31 cellular contexts compared by ENCODE assay signal in genomic region chr14:56814468-56815074, GRCh38. TPM values are rescaled to one million over a fixed set of nuclear protein-coding genes. Genes with fewer than 3 reads are reported as not detected.
DNase-seq lines count a peak whose midpoint lies in the region; FAIRE-seq and TF ChIP-seq lines count a peak whose summit lies in the region.
"Had no signal": no experiment of that assay in that cellular context is flagged by ENCODE, and none has a peak within 500 bp of the region (broad histone marks: within the 10 kb centered on the region; RNA-seq: fewer than 3 reads in every experiment).

No MANE protein-coding gene starts in this region.

- peaks cover 6% of the 10 kb centered on the region for H3K4me1 Mint-ChIP-seq in type B pancreatic cell (ENCODE audit: unreplicated experiment)
- peaks cover 16% of the 10 kb centered on the region for H3K4me1 Mint-ChIP-seq in activated T-helper 1 cell treated with anti-CD3 and anti-CD28 coated beads, Interleukin-12 subunit alpha, Interleukin-12 subunit beta, Interleukin-2, Interleukin-4 antibody, amounts not matched to agents 30 ng/mL and 10 ng/mL and 1 ng/mL, durations not matched to agents 14 hours and 24 hours and 36 hours (ENCODE audit: low read depth)

- no peaks in the 10 kb centered on the region for H3K36me3 Mint-ChIP-seq in type B pancreatic cell
- peaks cover 8% of the 10 kb centered on the region for H3K36me3 Mint-ChIP-seq in activated T-helper 1 cell treated with anti-CD3 and anti-CD28 coated beads, Interleukin-12 subunit alpha, Interleukin-12 subunit beta, Interleukin-2, Interleukin-4 antibody, amounts not matched to agents 30 ng/mL and 10 ng/mL and 1 ng/mL, durations not matched to agents 14 hours and 24 hours and 36 hours (ENCODE audit: low read depth)

- peak; percentile 96 for FAIRE-seq in HTR-8/SVneo (lab: Jason Lieb, UNC)
- FAIRE-seq: endothelial cell of umbilical vein, TTC549 had no signal

- H3K9me3 ChIP-seq in SK-N-MC (ENCODE audit: low read depth, low read length) (no peaks in the 10 kb centered on the region), iPS-15b (ENCODE audit: control insufficient read depth, insufficient read depth, low read length) (no peaks in the 10 kb centered on the region)
- H3K9me3 ChIP-seq: MG63, mucosa of descending colon, uterus had no signal

- TF ChIP-seq CTCF in type B pancreatic cell (conservative IDR thresholded peaks at IDR 0.05), result no peak

- intact Hi-C loops in activated T-helper 1 cell treated with anti-CD3 and anti-CD28 coated beads, Interleukin-12 subunit alpha, Interleukin-12 subunit beta, Interleukin-2, Interleukin-4 antibody, amounts not matched to agents 30 ng/mL and 10 ng/mL and 1 ng/mL, durations not matched to agents 14 hours and 24 hours and 36 hours (cut with micrococcal nuclease), result loop anchor here (5.0 kb wide), 1 partner anchor 253 kb away; no protein-coding TSS in a partner anchor

- H3K27ac ChIP-seq in SK-N-MC, result peak overlapping the region; percentile 99
- H3K27ac ChIP-seq: C4-2B, uterus had no signal

- H3K9ac ChIP-seq in SK-N-MC (ENCODE audit: insufficient read length) (peak overlapping the region; percentile 87), iPS-15b (ENCODE audit: low read depth, low read length) (no peak overlapping the region)

- peaks cover 97% of the 10 kb centered on the region for H3K27me3 Mint-ChIP-seq in type B pancreatic cell
- peaks cover 76% of the 10 kb centered on the region for H3K27me3 Mint-ChIP-seq in activated T-helper 1 cell treated with anti-CD3 and anti-CD28 coated beads, Interleukin-12 subunit alpha, Interleukin-12 subunit beta, Interleukin-2, Interleukin-4 antibody, amounts not matched to agents 30 ng/mL and 10 ng/mL and 1 ng/mL, durations not matched to agents 14 hours and 24 hours and 36 hours (ENCODE audit: insufficient read depth)

- H3K4me3 ChIP-seq in SK-N-MC, result peak overlapping the region; percentile 93
- peak overlapping the region; percentile 15 for H3K4me3 ChIP-seq in iPS-15b (ENCODE audit: low read depth, low read length)
- H3K4me3 ChIP-seq: lung, MG63, mucosa of descending colon, uterus had no signal

- peaks cover 33% of the 10 kb centered on the region for H3K4me1 ChIP-seq in iPS-15b (ENCODE audit: control insufficient read depth, insufficient read depth, low read length)
- H3K4me1 ChIP-seq: uterus had no signal

- H3K27me3 ChIP-seq in iPS-15b (ENCODE audit: control insufficient read depth, insufficient read depth, low read length), result peaks cover 91% of the 10 kb centered on the region

- no peak for DNase-seq in HTR-8/SVneo (ENCODE audit: insufficient read length, low spot score)
- no peak for DNase-seq in SK-N-MC (ENCODE audit: low read depth, low spot score)
- no peak for DNase-seq in type B pancreatic cell (ENCODE audit: extremely low spot score, unreplicated experiment)
- no peak for DNase-seq in activated gamma-delta T cell (lab: John Stamatoyannopoulos, UW)
- DNase-seq in SKM-1 (lab: John Stamatoyannopoulos, UW; ENCODE audit: unreplicated experiment), result no peak
- DNase-seq in activated T-helper 1 cell treated with anti-CD3 and anti-CD28 coated beads, Interleukin-12 subunit alpha, Interleukin-12 subunit beta, Interleukin-2, Interleukin-4 antibody, amounts not matched to agents 30 ng/mL and 10 ng/mL and 1 ng/mL, durations not matched to agents 14 hours and 24 hours and 36 hours (ENCODE audit: low spot score), result no peak
- DNase-seq: activated CD4-positive, CD25-positive, alpha-beta regulatory T cell treated with anti-CD3 and anti-CD28 coated beads, Interleukin-2, amount 50 U/mL, for 72 hours; activated CD8-positive, alpha-beta T cell treated with anti-CD3 and anti-CD28 coated beads, Interleukin-2, amount 10 ng/mL, durations not matched to agents 7 days and 5 days; activated effector memory CD4-positive, alpha-beta T cell treated with Interleukin-2 at 50 U/mL for 16 hours; activated naive CD8-positive, alpha-beta T cell treated with anti-CD3 and anti-CD28 coated beads for 36 hours; central memory CD4-positive, alpha-beta T cell; KG1; MG63; mucosa of descending colon; NCI-H1105 treated with DMSO at 0.1 percent for 48 hours; NCI-H2029; NCI-H774; RPMI8226; stimulated activated CD4-positive, alpha-beta T cell treated with anti-CD3 and anti-CD28 coated beads, Interleukin-15, amount 100 ng/mL, for 24 hours; stimulated activated naive CD4-positive, alpha-beta T cell treated with Interleukin-2 at 50 U/mL for 16 hours; uterus had no signal

- no peaks in the 10 kb centered on the region for H3K9me3 Mint-ChIP-seq in type B pancreatic cell
- peaks cover 7% of the 10 kb centered on the region for H3K9me3 Mint-ChIP-seq in activated T-helper 1 cell treated with anti-CD3 and anti-CD28 coated beads, Interleukin-12 subunit alpha, Interleukin-12 subunit beta, Interleukin-2, Interleukin-4 antibody, amounts not matched to agents 30 ng/mL and 10 ng/mL and 1 ng/mL, durations not matched to agents 14 hours and 24 hours and 36 hours

- peak overlapping the region; percentile 7 for H3K4me3 Mint-ChIP-seq in type B pancreatic cell
- no peak overlapping the region for H3K4me3 Mint-ChIP-seq in activated T-helper 1 cell treated with anti-CD3 and anti-CD28 coated beads, Interleukin-12 subunit alpha, Interleukin-12 subunit beta, Interleukin-2, Interleukin-4 antibody, amounts not matched to agents 30 ng/mL and 10 ng/mL and 1 ng/mL, durations not matched to agents 14 hours and 24 hours and 36 hours
- H3K4me3 Mint-ChIP-seq: activated CD8-positive, alpha-beta T cell treated with anti-CD3 and anti-CD28 coated beads, Interleukin-2, amount 10 ng/mL, durations not matched to agents 7 days and 5 days; activated naive CD8-positive, alpha-beta T cell treated with anti-CD3 and anti-CD28 coated beads for 36 hours; nephron had no signal

- H3K27ac Mint-ChIP-seq in type B pancreatic cell, result no peak overlapping the region
- no peak overlapping the region for H3K27ac Mint-ChIP-seq in activated T-helper 1 cell treated with anti-CD3 and anti-CD28 coated beads, Interleukin-12 subunit alpha, Interleukin-12 subunit beta, Interleukin-2, Interleukin-4 antibody, amounts not matched to agents 30 ng/mL and 10 ng/mL and 1 ng/mL, durations not matched to agents 14 hours and 24 hours and 36 hours
- H3K27ac Mint-ChIP-seq: activated CD8-positive, alpha-beta T cell treated with anti-CD3 and anti-CD28 coated beads, Interleukin-2, amount 10 ng/mL, durations not matched to agents 7 days and 5 days; activated naive CD8-positive, alpha-beta T cell treated with anti-CD3 and anti-CD28 coated beads for 36 hours; nephron had no signal

- H3K36me3 ChIP-seq in SK-N-MC (ENCODE audit: insufficient read depth, low read length) (no peaks in the 10 kb centered on the region), iPS-15b (ENCODE audit: control insufficient read depth, insufficient read depth, low read length) (no peaks in the 10 kb centered on the region)
- H3K36me3 ChIP-seq: MG63, uterus had no signal

RNA-seq across cellular contexts. Expression of gene OTX2, which starts 4.3 kb away (rescaled TPM):
- 0.22 TPM in 1 of 2 replicates, not detected in the other for total RNA-seq in type B pancreatic cell (ENCODE audit: low replicate concordance)
- not detected in 2 replicates for total RNA-seq in activated T-helper 1 cell treated with anti-CD3 and anti-CD28 coated beads, Interleukin-12 subunit alpha, Interleukin-12 subunit beta, Interleukin-2, Interleukin-4 antibody, amounts not matched to agents 30 ng/mL and 10 ng/mL and 1 ng/mL, durations not matched to agents 14 hours and 24 hours and 36 hours
- total RNA-seq: activated CD8-positive, alpha-beta T cell treated with anti-CD3 and anti-CD28 coated beads, Interleukin-2, amount 10 ng/mL, durations not matched to agents 7 days and 5 days; activated naive CD8-positive, alpha-beta T cell treated with anti-CD3 and anti-CD28 coated beads for 36 hours; dermis microvascular lymphatic vessel endothelial cell; endothelial cell of umbilical vein; kidney epithelial cell; lung; mucosa of descending colon; SK-MEL-5; T-helper 1 cell treated with Interleukin-12 subunit alpha and Interleukin-12 subunit beta and Interleukin-4 antibody, amounts not matched to agents 30 ng/mL and 1 ng/mL, for 36 hours; uterus had no signal
